ENCODE assay signal across 1 cellular context in genomic region chrX:24167719-24168472, GRCh38.
TF ChIP-seq lines count a peak whose summit lies in the region.

No MANE protein-coding gene starts in this region.

TF ChIP-seq in SK-N-SH treated with all-trans-retinoic acid at 6 μM for 48 hours, 23 proteins besides CTCF, POLR2A, EP300 and RAD21 (continued from another document):
- TF ChIP-seq PATZ1 (CRISPR knock-in tag; IDR thresholded peaks at IDR 0.05; ENCODE audit: borderline replicate concordance) (no peak), CREB5 (CRISPR knock-in tag; IDR thresholded peaks at IDR 0.05; ENCODE audit: low read depth) (no peak), TOX (CRISPR knock-in tag; IDR thresholded peaks at IDR 0.05; ENCODE audit: borderline replicate concordance) (no peak), ESRRG (CRISPR knock-in tag; IDR thresholded peaks at IDR 0.05) (no peak), BACH2 (CRISPR knock-in tag; IDR thresholded peaks at IDR 0.05; ENCODE audit: borderline replicate concordance) (no peak), ZC3H10 (CRISPR knock-in tag; IDR thresholded peaks at IDR 0.05) (no peak), SNAI2 (CRISPR knock-in tag; IDR thresholded peaks at IDR 0.05) (no peak), TSHZ2 (CRISPR knock-in tag; IDR thresholded peaks at IDR 0.05) (no peak)
